Comparison of ENCODE assay signal across 13 cellular contexts in the genomic region with DNA sequence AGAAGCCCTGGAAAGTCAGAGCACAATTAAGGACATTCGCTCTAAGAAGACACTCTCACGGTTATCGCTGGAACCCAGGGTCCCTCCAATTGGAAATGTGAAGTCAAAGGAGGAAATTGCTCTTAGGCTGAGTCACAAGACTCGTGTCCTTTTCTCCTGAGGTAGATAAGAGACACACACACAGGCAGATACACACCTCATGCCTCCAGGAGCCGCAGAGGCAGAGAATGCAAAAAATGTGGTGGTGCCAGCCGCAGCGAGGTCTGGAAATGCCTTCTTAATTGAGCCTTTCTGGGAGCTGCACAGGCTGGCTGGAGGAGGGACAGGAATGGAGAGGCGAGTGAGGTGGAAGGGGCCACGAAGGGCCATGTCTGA.
A peak's percentile ranks its signal among the peaks of the same experiment; 100 is the strongest.
DNase-seq lines count a peak whose midpoint lies in the region; ATAC-seq, FAIRE-seq and TF ChIP-seq lines count a peak whose summit lies in the region.
"Had no signal": no experiment of that assay in that cellular context is flagged by ENCODE, and none has a peak within 500 bp of the region (broad histone marks: within the 10 kb centered on the region; RNA-seq: fewer than 3 reads in every experiment).

No MANE protein-coding gene starts in this region.

- 5% methylated on average over 9 of the region's 9 CpGs for WGBS in HepG2 (ENCODE audit: low lambda C conversion rate)
- WGBS in right lobe of liver (ENCODE audit: insufficient coverage, low coverage, low lambda C conversion rate, missing lambda C conversion rate): 88% methylated on average over 5 of the region's 9 CpGs

- no peak for TF ChIP-seq POLR2A in HepG2 (IDR thresholded peaks at IDR 0.05; ENCODE audit: insufficient read depth in 1 of 2, low read depth in 2 of 2, low read length in 2 of 2)
- no peak for TF ChIP-seq POLR2A in right lobe of liver (IDR thresholded peaks at IDR 0.05)
- TF ChIP-seq POLR2A in breast epithelium (IDR thresholded peaks at IDR 0.05): no peak
- TF ChIP-seq POLR2A in vagina (IDR thresholded peaks at IDR 0.05): no peak

- DNase-seq in HepG2 (ENCODE audit: low spot score): no peak
- no peak for DNase-seq in right lobe of liver
- DNase-seq in breast epithelium (ENCODE audit: low spot score in 2 of 2): peak; percentile 62 to 86
- DNase-seq in left lung: peak in 1 of 2 donors; percentile 46
- DNase-seq in vagina (ENCODE audit: extremely low spot score in 2 of 2): no peak
- DNase-seq: activated T-cell treated with anti-CD3 and anti-CD28 coated beads, Interleukin-2, amount 50 U/mL, for 24 hours; aorta; ovary; stimulated activated naive CD4-positive, alpha-beta T cell treated with Interleukin-2 at 50 U/mL for 16 hours had no signal

- no peak for TF ChIP-seq EP300 in HepG2 (IDR thresholded peaks at IDR 0.05; ENCODE audit: low read depth in 2 of 2, low read length in 2 of 2)
- TF ChIP-seq EP300 in HepG2 (CRISPR knock-in tag; IDR thresholded peaks at IDR 0.05; ENCODE audit: borderline replicate concordance): no peak

- H3K36me3 ChIP-seq in HepG2 (replicated peaks in 1 of 2; ENCODE audit: control insufficient read depth in 1 of 2, insufficient read depth in 2 of 2, low read length in 2 of 2): no peaks in the 10 kb centered on the region
- no peaks in the 10 kb centered on the region for H3K36me3 ChIP-seq in right lobe of liver
- no peaks in the 10 kb centered on the region for H3K36me3 ChIP-seq in breast epithelium
- no peaks in the 10 kb centered on the region for H3K36me3 ChIP-seq in left lung
- no peaks in the 10 kb centered on the region for H3K36me3 ChIP-seq in vagina
- H3K36me3 ChIP-seq: ovary had no signal

- ATAC-seq in HepG2 (no peak), right lobe of liver (no peak), left lung (peak; percentile 82), HG03175 (IDR thresholded peaks at IDR 0.05; ENCODE audit: unreplicated experiment) (no peak), GM19328 (IDR thresholded peaks at IDR 0.05; ENCODE audit: unreplicated experiment) (no peak), GM19452 (IDR thresholded peaks at IDR 0.05; ENCODE audit: unreplicated experiment) (no peak)

- no peaks in the 10 kb centered on the region for H4K20me1 ChIP-seq in HepG2 (ENCODE audit: insufficient read depth, low read length)

- no peak overlapping the region for H2AFZ ChIP-seq in HepG2 (ENCODE audit: low read length)

- H3K27me3 ChIP-seq in HepG2 (ENCODE audit: control insufficient read depth in 1 of 2, insufficient read depth in 2 of 2, low read length in 2 of 2) (peaks cover 0 to 20% of the 10 kb centered on the region in 2 experiments; a peak in 4 of 5 replicates), right lobe of liver (no peaks in the 10 kb centered on the region), breast epithelium (no peaks in the 10 kb centered on the region), left lung (peaks cover 6 to 38% of the 10 kb centered on the region in 2 donors), vagina (no peaks in the 10 kb centered on the region)
- H3K27me3 ChIP-seq: ovary had no signal

- H3K4me1 ChIP-seq in HepG2 (ENCODE audit: insufficient read depth, low read length): peaks cover 58% of the 10 kb centered on the region
- no peaks in the 10 kb centered on the region for H3K4me1 ChIP-seq in right lobe of liver
- H3K4me1 ChIP-seq in breast epithelium: peaks cover 3 to 23% of the 10 kb centered on the region in 2 donors
- H3K4me1 ChIP-seq in left lung: peaks cover 6 to 10% of the 10 kb centered on the region in 2 donors
- H3K4me1 ChIP-seq in vagina: peaks cover 32% of the 10 kb centered on the region

- no peak overlapping the region for H3K9ac ChIP-seq in HepG2 (ENCODE audit: insufficient read depth, low read depth, low read length)

- TF ChIP-seq CTCF in HepG2 (CRISPR knock-in tag; IDR thresholded peaks at IDR 0.05) (no peak), right lobe of liver (IDR thresholded peaks at IDR 0.05) (no peak), breast epithelium (IDR thresholded peaks at IDR 0.05) (peak in 1 of 3 donors; percentile 21), left lung (IDR thresholded peaks at IDR 0.05) (no peak), vagina (IDR thresholded peaks at IDR 0.05) (no peak)

- TF ChIP-seq RAD21 in HepG2 (CRISPR knock-in tag; IDR thresholded peaks at IDR 0.05): no peak

- no peak overlapping the region for H3K4me3 ChIP-seq in HepG2 (replicated peaks in 1 of 3; ENCODE audit: insufficient read depth in 1 of 3, low read depth in 2 of 3, low read length in 3 of 3)
- no peak overlapping the region for H3K4me3 ChIP-seq in right lobe of liver
- no peak overlapping the region for H3K4me3 ChIP-seq in breast epithelium
- no peak overlapping the region for H3K4me3 ChIP-seq in left lung
- no peak overlapping the region for H3K4me3 ChIP-seq in vagina
- H3K4me3 ChIP-seq: ovary had no signal

- intact Hi-C loops in HepG2 (cut with micrococcal nuclease; ENCODE audit: unreplicated experiment) (loop anchor here (2.0 to 5.0 kb wide), 2 partner anchors 295 to 533 kb away; no protein-coding TSS in a partner anchor), right lobe of liver (cut with DNase I) (loop anchor here in 1 of 2 donors (10.0 kb wide), 1 partner anchor 353 kb away; the partner anchor contains the start of gene HES1), breast epithelium (cut with DNase I; ENCODE audit: low total_unique reads) (loop anchor here (5.0 kb wide), 1 partner anchor 535 kb away; no protein-coding TSS in a partner anchor), left lung (cut with DNase I) (loop anchor here in 1 of 2 donors (5.0 kb wide), 2 partner anchors 355 to 535 kb away; partner anchors contain the start of gene HES1), vagina (cut with DNase I) (loop anchor here (5.0 kb wide), 2 partner anchors 220 to 355 kb away; partner anchors contain the start of gene HES1)

- CTCF ChIA-PET in HepG2 (lab: Yijun Ruan, JAX; ENCODE audit: low intra/inter-chr PET ratio, low total read pairs): interaction anchor here (2.7 kb wide), 1 partner anchor 533 kb away, joined by 17 read pairs; no protein-coding TSS in a partner anchor

- POLR2A ChIA-PET in HepG2 (lab: Yijun Ruan, JAX): no interaction called here

- H3K9me3 ChIP-seq in HepG2 (ENCODE audit: low read length) (no peaks in the 10 kb centered on the region), right lobe of liver (no peaks in the 10 kb centered on the region), breast epithelium (no peaks in the 10 kb centered on the region), left lung (no peaks in the 10 kb centered on the region), vagina (no peaks in the 10 kb centered on the region)
- H3K9me3 ChIP-seq: ovary had no signal

- FAIRE-seq in HepG2 (lab: Jason Lieb, UNC): no peak
- FAIRE-seq: endothelial cell of umbilical vein had no signal

- BruUV-seq in HepG2 (replicated peaks; lab: Mats Ljungman, UMichigan): no TSS peak

- no peaks in the 10 kb centered on the region for H3K79me2 ChIP-seq in HepG2 (ENCODE audit: insufficient read depth, low read length)

- no peak overlapping the region for H3K27ac ChIP-seq in HepG2 (ENCODE audit: extremely low read length, insufficient read depth, low read length)
- H3K27ac ChIP-seq in right lobe of liver: no peak overlapping the region
- peak overlapping the region in 1 of 2 donors; percentile 72 for H3K27ac ChIP-seq in breast epithelium
- H3K27ac ChIP-seq in left lung: no peak overlapping the region
- H3K27ac ChIP-seq in vagina: peak overlapping the region; percentile 43
- H3K27ac ChIP-seq: ovary had no signal

- in situ Hi-C loops in HepG2 (cut with HindIII; ENCODE audit: extremely low pct_ligation_motif_present, low pct_unique_long_range_greater_than_20kb): loop anchor here (5.0 kb wide), 1 partner anchor 355 kb away; the partner anchor contains the start of gene HES1

- peak overlapping the region; percentile 8; the same call in 1 of the 2 replicates for H3K4me2 ChIP-seq in HepG2 (ENCODE audit: low read depth, low read length)

TF ChIP-seq in HepG2, 621 proteins besides CTCF, POLR2A, EP300 and RAD21 (continues in another document):
- TF ChIP-seq ZNF7 (CRISPR knock-in tag; IDR thresholded peaks at IDR 0.05) (peak; percentile 23; the same call in 1 of the 2 replicates), SOX6 (IDR thresholded peaks at IDR 0.05) (no peak), SOX6 (CRISPR knock-in tag; IDR thresholded peaks at IDR 0.05) (no peak), SNAPC4 (CRISPR knock-in tag; IDR thresholded peaks at IDR 0.05) (no peak), TEAD3 (CRISPR knock-in tag; optimal IDR thresholded peaks at IDR 0.05; ENCODE audit: borderline replicate concordance) (peak; percentile 39)

Comparison
In these comparisons a context has a peak if more than half of its experiments do, and no peak if none do; other contexts are left out.
1. DNase-seq: peak in breast epithelium (2 of 2); none in HepG2 (single experiment), right lobe of liver (0 of 3) and vagina (0 of 2).